13 cellular contexts compared by ENCODE assay signal in genomic region chr2:46001741-46002506, GRCh38.
DNase-seq lines count a peak whose midpoint lies in the region; ATAC-seq and TF ChIP-seq lines count a peak whose summit lies in the region.
"Had no signal": no experiment of that assay in that cellular context is flagged by ENCODE, and none has a peak within 500 bp of the region (broad histone marks: within the 10 kb centered on the region; RNA-seq: fewer than 3 reads in every experiment).

No MANE protein-coding gene starts in this region.

- H3K36me3 Mint-ChIP-seq in mesothelial cell of epicardium (peaks cover 27% of the 10 kb centered on the region), nephron progenitor cell (ENCODE audit: low read depth) (no peaks in the 10 kb centered on the region)
- H3K36me3 Mint-ChIP-seq in CD4-positive, alpha-beta T cell (ENCODE audit: low read depth) = peaks cover 28% of the 10 kb centered on the region

- H3K36me3 ChIP-seq in Peyer's patch (no peaks in the 10 kb centered on the region), transverse colon (peaks cover 0 to 8% (median 0%) of the 10 kb centered on the region in 4 donors)

- no peak for TF ChIP-seq EP300 in transverse colon (IDR thresholded peaks at IDR 0.05; ENCODE audit: low read depth)

- peaks cover 10% of the 10 kb centered on the region for H3K9me3 Mint-ChIP-seq in mesothelial cell of epicardium
- H3K9me3 Mint-ChIP-seq in nephron progenitor cell = peaks cover 5% of the 10 kb centered on the region
- H3K9me3 Mint-ChIP-seq in CD4-positive, alpha-beta T cell = no peaks in the 10 kb centered on the region
- H3K9me3 Mint-ChIP-seq: activated CD4-positive, alpha-beta T cell treated with anti-CD3 and anti-CD28 coated beads, Interleukin-2, amount 10 ng/mL, durations not matched to agents 24 days and 14 days; natural killer cell had no signal

- no peak overlapping the region for H3K4me3 Mint-ChIP-seq in mesothelial cell of epicardium
- H3K4me3 Mint-ChIP-seq in nephron progenitor cell = no peak overlapping the region
- H3K4me3 Mint-ChIP-seq in CD4-positive, alpha-beta T cell = no peak overlapping the region
- H3K4me3 Mint-ChIP-seq: activated CD4-positive, alpha-beta T cell treated with anti-CD3 and anti-CD28 coated beads, Interleukin-2, amount 10 ng/mL, durations not matched to agents 24 days and 14 days; natural killer cell had no signal

- H3K4me1 Mint-ChIP-seq in mesothelial cell of epicardium (peaks cover 34% of the 10 kb centered on the region), nephron progenitor cell (peaks cover 4% of the 10 kb centered on the region)
- no peaks in the 10 kb centered on the region for H3K4me1 Mint-ChIP-seq in CD4-positive, alpha-beta T cell (ENCODE audit: low read depth)
- H3K4me1 Mint-ChIP-seq: natural killer cell had no signal

- no peak for DNase-seq in Peyer's patch
- peak; percentile 82 for DNase-seq in fibroblast of villous mesenchyme (ENCODE audit: low read depth)
- no peak for DNase-seq in mesothelial cell of epicardium (ENCODE audit: low spot score in 2 of 2, unreplicated experiment in 2 of 2)
- no peak for DNase-seq in transverse colon
- DNase-seq in nephron progenitor cell = no peak
- DNase-seq in CD4-positive, alpha-beta T cell = no peak
- DNase-seq: activated CD4-positive, alpha-beta T cell treated with anti-CD3 and anti-CD28 coated beads, Interleukin-2, amount 10 ng/mL, durations not matched to agents 24 days and 14 days; HCEC 1CT; MV-4-11; natural killer cell had no signal

- TF ChIP-seq CTCF in Peyer's patch (IDR thresholded peaks at IDR 0.05) = no peak
- TF ChIP-seq CTCF in fibroblast of villous mesenchyme (IDR thresholded peaks at IDR 0.05; ENCODE audit: insufficient read depth, low read depth, low read length) = no peak
- no peak for TF ChIP-seq CTCF in mesothelial cell of epicardium (IDR thresholded peaks at IDR 0.05; ENCODE audit: unreplicated experiment)
- TF ChIP-seq CTCF in transverse colon (IDR thresholded peaks at IDR 0.05) = no peak
- TF ChIP-seq CTCF in nephron progenitor cell (IDR thresholded peaks at IDR 0.05) = no peak
- TF ChIP-seq CTCF in CD4-positive, alpha-beta T cell (IDR thresholded peaks at IDR 0.05) = no peak

- H3K4me1 ChIP-seq in Peyer's patch (no peaks in the 10 kb centered on the region), transverse colon (peaks cover 5 to 22% (median 10%) of the 10 kb centered on the region in 4 donors)

- H3K4me3 ChIP-seq in Peyer's patch (no peak overlapping the region), fibroblast of villous mesenchyme (ENCODE audit: low read depth, low read length) (no peak overlapping the region), transverse colon (no peak overlapping the region)
- H3K4me3 ChIP-seq: BLaER1 had no signal

- 63 to 72% methylated on average over 3 to 8 of the region's 8 CpGs for WGBS in transverse colon (ENCODE audit: low coverage in 1 of 2), 2 donors

- no peak for ATAC-seq in GM18498 (IDR thresholded peaks at IDR 0.05; ENCODE audit: unreplicated experiment)
- no peak for ATAC-seq in HG03354 (IDR thresholded peaks at IDR 0.05; ENCODE audit: poor library complexity, severe bottlenecking, unreplicated experiment)
- ATAC-seq in CD4-positive, alpha-beta T cell (ENCODE audit: poor library complexity) = no peak
- ATAC-seq: natural killer cell had no signal

- no peak for TF ChIP-seq POLR2A in Peyer's patch (IDR thresholded peaks at IDR 0.05)
- no peak for TF ChIP-seq POLR2A in transverse colon (IDR thresholded peaks at IDR 0.05)

- H3K9me3 ChIP-seq in Peyer's patch = no peaks in the 10 kb centered on the region
- no peaks in the 10 kb centered on the region for H3K9me3 ChIP-seq in transverse colon
- H3K9me3 ChIP-seq in CD4-positive, alpha-beta T cell (ENCODE audit: control insufficient read depth, low read length) = no peaks in the 10 kb centered on the region
- H3K9me3 ChIP-seq: BLaER1 had no signal

- peak overlapping the region; percentile 93 for H3K27ac Mint-ChIP-seq in mesothelial cell of epicardium
- H3K27ac Mint-ChIP-seq in nephron progenitor cell = no peak overlapping the region
- no peak overlapping the region for H3K27ac Mint-ChIP-seq in CD4-positive, alpha-beta T cell
- H3K27ac Mint-ChIP-seq: activated CD4-positive, alpha-beta T cell treated with anti-CD3 and anti-CD28 coated beads, Interleukin-2, amount 10 ng/mL, durations not matched to agents 24 days and 14 days; natural killer cell had no signal

- no peaks in the 10 kb centered on the region for H3K27me3 Mint-ChIP-seq in mesothelial cell of epicardium (ENCODE audit: low read depth)
- peaks cover 12% of the 10 kb centered on the region for H3K27me3 Mint-ChIP-seq in nephron progenitor cell (ENCODE audit: low read depth, poor library complexity)
- H3K27me3 Mint-ChIP-seq in CD4-positive, alpha-beta T cell = no peaks in the 10 kb centered on the region

- POLR2A ChIA-PET in CD4-positive, alpha-beta T cell (lab: Charles Lee) = no interaction called here

- intact Hi-C loops in transverse colon (cut with DNase I; ENCODE audit: low total_unique reads) = no loop called here
- intact Hi-C loops in CD4-positive, alpha-beta T cell (cut with DNase I, micrococcal nuclease) = no loop called here

- CTCF ChIA-PET in CD4-positive, alpha-beta T cell (lab: Charles Lee) = no interaction called here

- no peaks in the 10 kb centered on the region for H3K27me3 ChIP-seq in Peyer's patch
- no peaks in the 10 kb centered on the region for H3K27me3 ChIP-seq in transverse colon
- H3K27me3 ChIP-seq in CD4-positive, alpha-beta T cell (ENCODE audit: control insufficient read depth, insufficient read depth, low read length) = no peaks in the 10 kb centered on the region
- H3K27me3 ChIP-seq: BLaER1 had no signal

- in situ Hi-C loops in transverse colon (cut with MboI; ENCODE audit: low pct_ligation_motif_present in 1 of 4, low pct_unique_long_range_greater_than_20kb in 1 of 4, low sequenced_read_pairs in 3 of 4) = loop anchor here in 2 of 4 donors (25.0 kb wide), 1 partner anchor 360 kb away; no protein-coding TSS in a partner anchor

- H3K27ac ChIP-seq in Peyer's patch (peak overlapping the region; percentile 14 to 63 (median 32)), transverse colon (peak overlapping the region; percentile 50 to 67 (median 64))
- H3K27ac ChIP-seq in CD4-positive, alpha-beta T cell (ENCODE audit: low read depth, low read length) = no peak overlapping the region
- H3K27ac ChIP-seq: BLaER1 had no signal
